ENCODE assay signal across 1 cellular context in genomic region chr13:50524540-50524939, GRCh38.
TF ChIP-seq lines count a peak whose summit lies in the region.

No MANE protein-coding gene starts in this region.

TF ChIP-seq in HepG2, 621 proteins besides CTCF, POLR2A, EP300 and RAD21 (continued from another document):
- TF ChIP-seq PRDM10 (CRISPR knock-in tag; IDR thresholded peaks at IDR 0.05; ENCODE audit: low read depth) (no peak), RFX5 (IDR thresholded peaks at IDR 0.05; ENCODE audit: low read depth, low read length) (no peak), ZNF841 (CRISPR knock-in tag; IDR thresholded peaks at IDR 0.05; ENCODE audit: borderline replicate concordance) (no peak), DRAP1 (CRISPR knock-in tag; IDR thresholded peaks at IDR 0.05) (no peak)
